8 cellular contexts compared by ENCODE assay signal in genomic region chr15:82263350-82263749, GRCh38. TPM values are rescaled to one million over a fixed set of nuclear protein-coding genes. Genes with fewer than 3 reads are reported as not detected.
DNase-seq lines count a peak whose midpoint lies in the region; ATAC-seq, FAIRE-seq and TF ChIP-seq lines count a peak whose summit lies in the region.

No MANE protein-coding gene starts in this region.

- H3K36me3 Mint-ChIP-seq in naive thymus-derived CD4-positive, alpha-beta T cell: peaks cover 0 to 13% (median 7%) of the 10 kb centered on the region in 5 donors

- peak overlapping the region; percentile 86 to 99 (median 96) for H3K4me3 Mint-ChIP-seq in naive thymus-derived CD4-positive, alpha-beta T cell

- H3K36me3 ChIP-seq in DOHH2 (ENCODE audit: control insufficient read depth, low read length) (peaks cover 27% of the 10 kb centered on the region), bronchial epithelial cell (ENCODE audit: control insufficient read depth, insufficient read depth, low read length) (no peaks in the 10 kb centered on the region)
- peaks cover 0 to 4% (median 0%) of the 10 kb centered on the region in 3 experiments for H3K36me3 ChIP-seq in naive thymus-derived CD4-positive, alpha-beta T cell (ENCODE audit: control insufficient read depth in 2 of 3, insufficient read depth in 3 of 3, low read length in 3 of 3)

- peaks cover 3% of the 10 kb centered on the region; the same call in 1 of the 2 replicates for H4K20me1 ChIP-seq in DOHH2 (ENCODE audit: control insufficient read depth, insufficient read depth, low read depth, low read length)

- POLR2A ChIA-PET in naive thymus-derived CD4-positive, alpha-beta T cell (lab: Charles Lee): no interaction called here

- no peaks in the 10 kb centered on the region for H3F3A ChIP-seq in DOHH2 (ENCODE audit: control insufficient read depth, insufficient read depth)

- intact Hi-C loops in naive thymus-derived CD4-positive, alpha-beta T cell (cut with micrococcal nuclease): loop anchor here in 1 of 2 donors (5.0 kb wide), 1 partner anchor 216 kb away; the partner anchor contains the start of gene MEX3B

- peaks cover 22 to 57% (median 34%) of the 10 kb centered on the region in 7 donors for H3K4me1 Mint-ChIP-seq in naive thymus-derived CD4-positive, alpha-beta T cell

- H3K79me2 ChIP-seq in DOHH2 (ENCODE audit: control insufficient read depth, low read length): peaks cover 34% of the 10 kb centered on the region

- peak overlapping the region; percentile 96 for H3K4me3 ChIP-seq in DOHH2 (ENCODE audit: low read length)
- H3K4me3 ChIP-seq in bronchial epithelial cell (ENCODE audit: low read depth, low read length): peak overlapping the region; percentile 87
- peak overlapping the region; percentile 67 for H3K4me3 ChIP-seq in naive thymus-derived CD4-positive, alpha-beta T cell (ENCODE audit: low read length)

- peaks cover 36% of the 10 kb centered on the region for H3K4me1 ChIP-seq in DOHH2 (ENCODE audit: control insufficient read depth, low read length)
- peaks cover 8 to 16% of the 10 kb centered on the region in 2 donors for H3K4me1 ChIP-seq in naive thymus-derived CD4-positive, alpha-beta T cell (ENCODE audit: control insufficient read depth in 2 of 2, insufficient read depth in 2 of 2, low read length in 2 of 2)

- CTCF ChIA-PET in naive thymus-derived CD4-positive, alpha-beta T cell (lab: Charles Lee): no interaction called here

- no peak for ATAC-seq in naive thymus-derived CD4-positive, alpha-beta T cell
- ATAC-seq in HG02973 (IDR thresholded peaks at IDR 0.05; ENCODE audit: unreplicated experiment): no peak

- H3K27me3 Mint-ChIP-seq in naive thymus-derived CD4-positive, alpha-beta T cell: peaks cover 0 to 4% (median 0%) of the 10 kb centered on the region in 5 donors

- no peak overlapping the region for H3K27ac ChIP-seq in DOHH2 (ENCODE audit: low read depth, low read length)
- H3K27ac ChIP-seq in naive thymus-derived CD4-positive, alpha-beta T cell (ENCODE audit: low read depth, low read length): peak overlapping the region; percentile 57

- H3K9me3 ChIP-seq in DOHH2 (ENCODE audit: control insufficient read depth, insufficient read depth, low read length): no peaks in the 10 kb centered on the region
- H3K9me3 ChIP-seq in naive thymus-derived CD4-positive, alpha-beta T cell (ENCODE audit: control insufficient read depth in 2 of 3, low read length in 3 of 3): no peaks in the 10 kb centered on the region

- peak overlapping the region; percentile 80 for H3K4me2 ChIP-seq in DOHH2 (ENCODE audit: low read length)

- no peaks in the 10 kb centered on the region for H3K9me3 Mint-ChIP-seq in naive thymus-derived CD4-positive, alpha-beta T cell

- no peak for TF ChIP-seq CTCF in DOHH2 (IDR thresholded peaks at IDR 0.05; ENCODE audit: low read depth, low read length, poor library complexity, severe bottlenecking)
- no peak for TF ChIP-seq CTCF in bronchial epithelial cell (IDR thresholded peaks at IDR 0.05; ENCODE audit: insufficient read depth, low read length, severe bottlenecking)

- no peak for FAIRE-seq in bronchial epithelial cell (lab: Jason Lieb, UNC)

- peak overlapping the region in 8 of 9 donors; percentile 60 to 92 (median 90) for H3K27ac Mint-ChIP-seq in naive thymus-derived CD4-positive, alpha-beta T cell

- DNase-seq in NCI-H2081 (lab: John Stamatoyannopoulos, UW) (peak; percentile 9 to 49), bronchial epithelial cell (ENCODE audit: low read depth) (peak; percentile 88), medulla oblongata (ENCODE audit: extremely low spot score) (no peak), hypothalamus (lab: John Stamatoyannopoulos, UW) (no peak)
- DNase-seq in naive thymus-derived CD4-positive, alpha-beta T cell: no peak
- DNase-seq in stimulated activated CD4-positive, alpha-beta T cell treated with anti-CD3 and anti-CD28 coated beads, Interleukin-15, amount 100 ng/mL, for 24 hours: no peak

- no peaks in the 10 kb centered on the region for H3K27me3 ChIP-seq in DOHH2 (ENCODE audit: control insufficient read depth, low read length)
- no peaks in the 10 kb centered on the region for H3K27me3 ChIP-seq in bronchial epithelial cell (ENCODE audit: control insufficient read depth, insufficient read depth, low read length)
- no peaks in the 10 kb centered on the region for H3K27me3 ChIP-seq in naive thymus-derived CD4-positive, alpha-beta T cell (ENCODE audit: control insufficient read depth in 2 of 2, insufficient read depth in 2 of 2, low read length in 2 of 2)

- no peaks in the 10 kb centered on the region for H3K9me2 ChIP-seq in DOHH2 (replicated peaks; ENCODE audit: control insufficient read depth, low read length)

RNA-seq across cellular contexts. Expression of gene SAXO2, which starts 0.7 kb away (rescaled TPM):
- total RNA-seq in bronchial epithelial cell: 0.26 and 0.38 TPM in 2 replicates
- 1 to 10 TPM in 4 of 5 experiments, not detected in 1; 1.1 to 6.4 (median 2.5) TPM for total RNA-seq in naive thymus-derived CD4-positive, alpha-beta T cell
- polyA plus RNA-seq in naive thymus-derived CD4-positive, alpha-beta T cell: under 1 TPM in 1 of 2 donors, not detected in 1; 0.25 TPM

RNA-seq across cellular contexts. Expression of gene EFL1, which starts 0.8 kb away (rescaled TPM):
- 21.9 and 28.2 TPM in 2 replicates for total RNA-seq in bronchial epithelial cell
- total RNA-seq in naive thymus-derived CD4-positive, alpha-beta T cell: 10 to 100 TPM in 4 of 5 experiments, 1 to 10 TPM in 1; 9.9 to 27.5 (median 16.6) TPM
- 10 to 100 TPM; 14.1 to 21.2 TPM for polyA plus RNA-seq in naive thymus-derived CD4-positive, alpha-beta T cell

Comparison
In these comparisons a context has a peak if more than half of its experiments do, and no peak if none do; other contexts are left out.
1. DNase-seq: peak in NCI-H2081 (2 of 2) and bronchial epithelial cell (single experiment); none in naive thymus-derived CD4-positive, alpha-beta T cell (0 of 9), medulla oblongata (single experiment), hypothalamus (0 of 51) and stimulated activated CD4-positive, alpha-beta T cell treated with anti-CD3 and anti-CD28 coated beads, Interleukin-15, amount 100 ng/mL, for 24 hours (single experiment).
2. Peak in every context shown above with its lines, with median percentiles within 50 percentile points of each other: H3K4me3 ChIP-seq.